In genomic region chr17:47188266-47188665, GRCh38 we compare ENCODE assay signal across 8 cellular contexts. TPM values are rescaled to one million over a fixed set of nuclear protein-coding genes. Genes with fewer than 3 reads are reported as not detected.
DNase-seq lines count a peak whose midpoint lies in the region; ATAC-seq and TF ChIP-seq lines count a peak whose summit lies in the region.

No MANE protein-coding gene starts in this region.

- peaks cover 13% of the 10 kb centered on the region for H3K4me1 ChIP-seq in HUES48 (ENCODE audit: control insufficient read depth, insufficient read depth, low read length)
- H3K4me1 ChIP-seq in prostate gland (replicated peaks), result peaks cover 1% of the 10 kb centered on the region

- DNase-seq in COLO829 (ENCODE audit: low spot score), result peak; percentile 22
- peak; percentile 8 to 16 for DNase-seq in activated T-cell treated with anti-CD3 and anti-CD28 coated beads, Interleukin-2, amount 50 U/mL, for 72 hours
- DNase-seq in glomerular endothelial cell (ENCODE audit: extremely low read depth, low read depth, low spot score), result peak; percentile 31
- no peak for DNase-seq in prostate gland (ENCODE audit: low spot score)
- no peak for DNase-seq in NCI-H345 treated with DMSO at 0.1 percent for 48 hours (lab: John Stamatoyannopoulos, UW; ENCODE audit: unreplicated experiment)
- no peak for DNase-seq in GF-D8 (lab: John Stamatoyannopoulos, UW)

- no peak for TF ChIP-seq CTCF in prostate gland (IDR thresholded peaks at IDR 0.05)

- peaks cover 2 to 10% of the 10 kb centered on the region in 2 donors for H3K36me3 Mint-ChIP-seq in activated T-cell treated with anti-CD3 and anti-CD28 coated beads, Interleukin-2, amount 50 U/mL, for 72 hours (ENCODE audit: insufficient read depth in 2 of 2)

- H3K36me3 ChIP-seq in HUES48 (ENCODE audit: control insufficient read depth, insufficient read depth, low read length), result peaks cover 6% of the 10 kb centered on the region; the same call in 1 of the 2 replicates
- H3K36me3 ChIP-seq in prostate gland, result no peaks in the 10 kb centered on the region

- peak overlapping the region; percentile 99 for H3K27ac Mint-ChIP-seq in activated T-cell treated with anti-CD3 and anti-CD28 coated beads, Interleukin-2, amount 50 U/mL, for 72 hours

- H3K4me3 Mint-ChIP-seq in activated T-cell treated with anti-CD3 and anti-CD28 coated beads, Interleukin-2, amount 50 U/mL, for 72 hours, result peak overlapping the region; percentile 93 to 96

- WGBS in prostate gland, result 2% methylated on average over 6 of the region's 6 CpGs

- H3K27me3 Mint-ChIP-seq in activated T-cell treated with anti-CD3 and anti-CD28 coated beads, Interleukin-2, amount 50 U/mL, for 72 hours (ENCODE audit: low read depth), result no peaks in the 10 kb centered on the region

- H3K4me1 Mint-ChIP-seq in activated T-cell treated with anti-CD3 and anti-CD28 coated beads, Interleukin-2, amount 50 U/mL, for 72 hours (ENCODE audit: low read depth), result peaks cover 41% of the 10 kb centered on the region

- H3K27me3 ChIP-seq in HUES48 (ENCODE audit: control insufficient read depth, insufficient read depth, low read length) (no peaks in the 10 kb centered on the region), prostate gland (replicated peaks; ENCODE audit: insufficient read depth) (no peaks in the 10 kb centered on the region)

- TF ChIP-seq POLR2A in prostate gland (IDR thresholded peaks at IDR 0.05), result no peak

- H3K27ac ChIP-seq in HUES48 (ENCODE audit: low read depth, low read length) (peak overlapping the region; percentile 88), prostate gland (peak overlapping the region; percentile 90 to 93)

- ATAC-seq in activated T-cell treated with anti-CD3 and anti-CD28 coated beads, Interleukin-2, amount 50 U/mL, for 72 hours (replicated peaks in 1 of 2), result no peak
- no peak for ATAC-seq in GM18870 (IDR thresholded peaks at IDR 0.05; ENCODE audit: unreplicated experiment)

- peak overlapping the region; percentile 79 for H3K9ac ChIP-seq in HUES48 (ENCODE audit: low read depth, low read length)

- H3K9me3 ChIP-seq in HUES48 (ENCODE audit: control insufficient read depth, insufficient read depth, low read length) (no peaks in the 10 kb centered on the region), prostate gland (no peaks in the 10 kb centered on the region)

- H3K9me3 Mint-ChIP-seq in activated T-cell treated with anti-CD3 and anti-CD28 coated beads, Interleukin-2, amount 50 U/mL, for 72 hours, result no peaks in the 10 kb centered on the region

- H3K4me3 ChIP-seq in HUES48 (ENCODE audit: low read depth, low read length), result peak overlapping the region; percentile 85
- H3K4me3 ChIP-seq in prostate gland, result peak overlapping the region; percentile 82 to 86

- intact Hi-C loops in prostate gland (cut with DNase I), result loop anchor here (5.0 kb wide), 1 partner anchor 429 kb away; no protein-coding TSS in a partner anchor

RNA-seq across cellular contexts. Expression of gene CDC27, which starts 0.8 kb away (rescaled TPM):
- total RNA-seq in activated T-cell treated with anti-CD3 and anti-CD28 coated beads, Interleukin-2, amount 50 U/mL, for 72 hours, result 100 to 1,000 TPM; 124 to 146 TPM
- 74.9 and 80.3 TPM in 2 replicates for total RNA-seq in glomerular endothelial cell
- 10 to 100 TPM; 32.2 to 76.9 TPM for total RNA-seq in prostate gland

RNA-seq across cellular contexts. Expression of gene MYL4, which starts 20.9 kb away (rescaled TPM):
- total RNA-seq in activated T-cell treated with anti-CD3 and anti-CD28 coated beads, Interleukin-2, amount 50 U/mL, for 72 hours, result not detected
- 1.1 and 1.8 TPM in 2 replicates for total RNA-seq in glomerular endothelial cell
- total RNA-seq in prostate gland, result 1 to 10 TPM in 1 of 2 donors, not detected in 1; 4.3 TPM

Comparison
In these comparisons a context has a peak if more than half of its experiments do, and no peak if none do; other contexts are left out.
1. DNase-seq: peak in COLO829 (single experiment), activated T-cell treated with anti-CD3 and anti-CD28 coated beads, Interleukin-2, amount 50 U/mL, for 72 hours (2 of 2) and glomerular endothelial cell (single experiment); none in prostate gland (single experiment), NCI-H345 treated with DMSO at 0.1 percent for 48 hours (single experiment) and GF-D8 (single experiment).